In the genomic region with DNA sequence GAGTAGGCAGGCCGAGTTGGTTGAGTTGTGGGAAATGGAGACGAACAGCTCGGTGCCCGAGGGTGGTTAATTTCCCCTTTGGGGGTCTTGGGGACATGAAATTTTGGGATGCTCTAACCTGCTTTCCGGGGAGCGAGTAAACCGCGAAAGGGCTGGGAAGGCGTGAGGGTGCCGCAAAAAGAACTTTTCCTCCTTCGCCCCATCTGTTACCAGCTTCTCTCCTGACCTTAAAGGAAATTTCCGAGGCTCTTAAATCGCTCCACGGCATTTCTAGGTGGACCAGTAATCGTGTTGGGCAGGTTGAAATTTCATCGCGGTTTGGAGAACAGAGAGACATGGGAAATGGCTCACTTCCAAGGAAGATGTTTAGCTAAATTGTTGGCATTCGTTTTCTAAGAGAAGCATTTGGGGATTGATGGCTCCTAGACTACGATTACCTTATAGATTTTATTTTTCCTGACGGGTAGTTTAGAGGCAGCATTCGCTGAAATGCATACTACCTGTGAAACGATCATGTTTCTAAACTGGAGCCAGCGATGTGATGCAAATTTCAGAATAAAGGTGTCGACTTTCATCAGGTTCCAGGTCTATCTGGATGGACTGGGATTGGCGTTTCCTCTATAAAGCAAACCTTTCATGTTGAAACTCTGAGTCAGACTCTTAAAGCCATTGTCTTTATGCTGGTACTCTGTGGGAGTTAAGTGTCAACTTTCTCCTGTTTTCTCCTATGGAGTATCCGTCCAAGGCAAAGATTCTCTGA, we compare ENCODE assay signal across 8 cellular contexts. TPM values are rescaled to one million over a fixed set of nuclear protein-coding genes. Genes with fewer than 3 reads are reported as not detected.
DNase-seq lines count a peak whose midpoint lies in the region; ATAC-seq, FAIRE-seq and TF ChIP-seq lines count a peak whose summit lies in the region.

No MANE protein-coding gene starts in this region.

- POLR2A ChIA-PET in A549 (lab: Yijun Ruan, JAX) = interaction anchor here (0.8 kb wide), 1 partner anchor 431 kb away, joined by 3 read pairs; no protein-coding TSS in a partner anchor
- POLR2A ChIA-PET in GM10248 (lab: Yijun Ruan, JAX) = interaction anchor here (1.2 to 1.7 kb wide), 4 partner anchors 11 to 247 kb away, joined by 3 to 5 read pairs (median 4); no protein-coding TSS in a partner anchor

- no peak for TF ChIP-seq RAD21 in A549 (conservative IDR thresholded peaks at IDR 0.05 in 1 of 2, IDR thresholded peaks at IDR 0.05 in 1 of 2)

- H3K27me3 ChIP-seq in ascending aorta = no peaks in the 10 kb centered on the region
- no peaks in the 10 kb centered on the region for H3K27me3 ChIP-seq in iPS-18a (ENCODE audit: control insufficient read depth, insufficient read depth, low read length)
- no peaks in the 10 kb centered on the region for H3K27me3 ChIP-seq in skeletal muscle satellite cell (ENCODE audit: control insufficient read depth, insufficient read depth, low read length)

- CTCF ChIA-PET in A549 (lab: Yijun Ruan, JAX) (interaction anchor here (0.6 to 2.2 kb wide), 5 partner anchors 82 to 431 kb away, joined by 3 to 9 read pairs (median 3); no protein-coding TSS in a partner anchor), GM10248 (lab: Yijun Ruan, JAX) (interaction anchor here (0.9 to 5.7 kb wide), 13 partner anchors 11 to 431 kb away, joined by 3 to 22 read pairs (median 3); no protein-coding TSS in a partner anchor)

- H3K4me3 ChIP-seq in A549 = peak overlapping the region; percentile 68
- H3K4me3 ChIP-seq in GM12865 (ENCODE audit: low read depth, low read length) = peak overlapping the region; percentile 87
- peak overlapping the region; percentile 87 to 95 for H3K4me3 ChIP-seq in ascending aorta
- peak overlapping the region; percentile 94 for H3K4me3 ChIP-seq in iPS-18a (ENCODE audit: low read length)
- peak overlapping the region; percentile 88 for H3K4me3 ChIP-seq in skeletal muscle satellite cell (ENCODE audit: low read length)

- DNase-seq in A549 (ENCODE audit: low read depth in 1 of 2, low spot score in 1 of 2) (peak; percentile 12 to 19), GM12865 (ENCODE audit: low read depth) (peak; percentile 39), NCI-H345 treated with DMSO at 0.1 percent for 48 hours (lab: John Stamatoyannopoulos, UW; ENCODE audit: unreplicated experiment) (peak; percentile 92), ascending aorta (ENCODE audit: low spot score in 2 of 2) (no peak), GM10248 (ENCODE audit: extremely low spot score) (no peak), OCI-M2 (lab: John Stamatoyannopoulos, UW; ENCODE audit: unreplicated experiment) (no peak)

- no peaks in the 10 kb centered on the region for H3K36me3 ChIP-seq in ascending aorta
- H3K36me3 ChIP-seq in iPS-18a (ENCODE audit: control insufficient read depth, low read depth, low read length) = no peaks in the 10 kb centered on the region
- no peaks in the 10 kb centered on the region for H3K36me3 ChIP-seq in skeletal muscle satellite cell (ENCODE audit: insufficient read depth, low read length)

- H3K9me3 ChIP-seq in A549 (no peaks in the 10 kb centered on the region), ascending aorta (no peaks in the 10 kb centered on the region), iPS-18a (ENCODE audit: control insufficient read depth, low read depth, low read length) (no peaks in the 10 kb centered on the region), skeletal muscle satellite cell (replicated peaks; ENCODE audit: low read length) (no peaks in the 10 kb centered on the region)

- H3K9ac ChIP-seq in iPS-18a (ENCODE audit: low read length) (peak overlapping the region; percentile 89), skeletal muscle satellite cell (ENCODE audit: low read depth, low read length) (peak overlapping the region; percentile 98)

- no peak for ATAC-seq in A549

- no peak for FAIRE-seq in A549 (lab: Jason Lieb, UNC)

- H3K27ac ChIP-seq in A549 (peak overlapping the region; percentile 87 to 96), ascending aorta (peak overlapping the region; percentile 94 to 99), iPS-18a (ENCODE audit: low read length) (peak overlapping the region; percentile 72)

- H3K4me1 ChIP-seq in A549 = peaks cover 13% of the 10 kb centered on the region
- H3K4me1 ChIP-seq in ascending aorta = peaks cover 0 to 8% of the 10 kb centered on the region in 2 donors
- peaks cover 32% of the 10 kb centered on the region for H3K4me1 ChIP-seq in iPS-18a (ENCODE audit: control insufficient read depth, low read depth, low read length)
- peaks cover 15% of the 10 kb centered on the region for H3K4me1 ChIP-seq in skeletal muscle satellite cell (ENCODE audit: control insufficient read depth, insufficient read depth, low read length)

- TF ChIP-seq CTCF in A549 (IDR thresholded peaks at IDR 0.05) = no peak
- no peak for TF ChIP-seq CTCF in GM12865 (IDR thresholded peaks at IDR 0.05; ENCODE audit: insufficient read depth, low read depth, low read length, missing control alignments)
- TF ChIP-seq CTCF in ascending aorta (IDR thresholded peaks at IDR 0.05) = no peak
- no peak for TF ChIP-seq CTCF in GM10248 (IDR thresholded peaks at IDR 0.05; ENCODE audit: control extremely low read depth, extremely low read depth, low read depth, missing control alignments)

- 5% methylated on average over 26 of the region's 26 CpGs for WGBS in A549 (ENCODE audit: missing lambda C conversion rate)

- TF ChIP-seq POLR2A in A549 (IDR thresholded peaks at IDR 0.05; ENCODE audit: low read length) = no peak

- TF ChIP-seq EP300 in A549 (IDR thresholded peaks at IDR 0.05) = no peak

- peak overlapping the region; percentile 89 for H3K4me2 ChIP-seq in A549
- peak overlapping the region; percentile 88 for H3K4me2 ChIP-seq in skeletal muscle satellite cell (ENCODE audit: low read length)

- intact Hi-C loops in ascending aorta (cut with DNase I) = loop anchor here (2.0 to 5.0 kb wide), 4 partner anchors 116 to 431 kb away; no protein-coding TSS in a partner anchor

TF ChIP-seq in A549, 52 proteins besides CTCF, POLR2A, EP300 and RAD21:
- no peak for TF ChIP-seq FOSL2 (IDR thresholded peaks at IDR 0.05)
- no peak for TF ChIP-seq FOSL2 (CRISPR knock-in tag; IDR thresholded peaks at IDR 0.05)
- no peak for TF ChIP-seq FOSB (CRISPR knock-in tag; IDR thresholded peaks at IDR 0.05)
- TF ChIP-seq, protein P1, sequence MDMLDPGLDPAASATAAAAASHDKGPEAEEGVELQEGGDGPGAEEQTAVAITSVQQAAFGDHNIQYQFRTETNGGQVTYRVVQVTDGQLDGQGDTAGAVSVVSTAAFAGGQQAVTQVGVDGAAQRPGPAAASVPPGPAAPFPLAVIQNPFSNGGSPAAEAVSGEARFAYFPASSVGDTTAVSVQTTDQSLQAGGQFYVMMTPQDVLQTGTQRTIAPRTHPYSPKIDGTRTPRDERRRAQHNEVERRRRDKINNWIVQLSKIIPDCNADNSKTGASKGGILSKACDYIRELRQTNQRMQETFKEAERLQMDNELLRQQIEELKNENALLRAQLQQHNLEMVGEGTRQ (IDR thresholded peaks at IDR 0.05) = no peak
- TF ChIP-seq, protein P2, sequence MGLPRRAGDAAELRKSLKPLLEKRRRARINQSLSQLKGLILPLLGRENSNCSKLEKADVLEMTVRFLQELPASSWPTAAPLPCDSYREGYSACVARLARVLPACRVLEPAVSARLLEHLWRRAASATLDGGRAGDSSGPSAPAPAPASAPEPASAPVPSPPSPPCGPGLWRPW (IDR thresholded peaks at IDR 0.05) = no peak
- no peak for TF ChIP-seq MAZ (IDR thresholded peaks at IDR 0.05; ENCODE audit: borderline replicate concordance, low read depth, low read length)
- no peak for TF ChIP-seq RARB (CRISPR knock-in tag; IDR thresholded peaks at IDR 0.05)
- no peak for TF ChIP-seq TFCP2L1 (CRISPR knock-in tag; IDR thresholded peaks at IDR 0.05)
- no peak for TF ChIP-seq RFX5 (IDR thresholded peaks at IDR 0.05)
- no peak for TF ChIP-seq ZSCAN20 (CRISPR knock-in tag; IDR thresholded peaks at IDR 0.05)
- TF ChIP-seq, protein P3, sequence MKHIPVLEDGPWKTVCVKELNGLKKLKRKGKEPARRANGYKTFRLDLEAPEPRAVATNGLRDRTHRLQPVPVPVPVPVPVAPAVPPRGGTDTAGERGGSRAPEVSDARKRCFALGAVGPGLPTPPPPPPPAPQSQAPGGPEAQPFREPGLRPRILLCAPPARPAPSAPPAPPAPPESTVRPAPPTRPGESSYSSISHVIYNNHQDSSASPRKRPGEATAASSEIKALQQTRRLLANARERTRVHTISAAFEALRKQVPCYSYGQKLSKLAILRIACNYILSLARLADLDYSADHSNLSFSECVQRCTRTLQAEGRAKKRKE (CRISPR knock-in tag; IDR thresholded peaks at IDR 0.05; ENCODE audit: low read depth) = no peak
- no peak for TF ChIP-seq JUN (IDR thresholded peaks at IDR 0.05)
- TF ChIP-seq ZC3H11A (IDR thresholded peaks at IDR 0.05) = no peak
- TF ChIP-seq, protein P4, sequence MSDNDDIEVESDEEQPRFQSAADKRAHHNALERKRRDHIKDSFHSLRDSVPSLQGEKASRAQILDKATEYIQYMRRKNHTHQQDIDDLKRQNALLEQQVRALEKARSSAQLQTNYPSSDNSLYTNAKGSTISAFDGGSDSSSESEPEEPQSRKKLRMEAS (IDR thresholded peaks at IDR 0.05) = no peak
- TF ChIP-seq NR3C1 (IDR thresholded peaks at IDR 0.05) = no peak
- TF ChIP-seq HDAC2 (IDR thresholded peaks at IDR 0.05) = no peak

RNA-seq across cellular contexts. Expression of a gene that starts 1.5 kb away (rescaled TPM):
- polyA plus RNA-seq in A549 (2011; rRNA removed) (10.3 TPM in 2 replicates), A549 (2017; fragmentation: RNase III; extraction: RNeasy Plus Mini Kit Qiagen cat#74134 plus additional on column Dnase treatment) (7.8 to 10.4 TPM (median 9.5 TPM) in 3 replicates)
- polyA plus RNA-seq in A549 (2012; cell fraction: cytosol; rRNA removed) = 4.5 and 5.0 TPM in 2 replicates
- polyA plus RNA-seq in A549 (2012; cell fraction: nucleus; rRNA removed) = 10.2 and 10.7 TPM in 2 replicates
- 14.7 and 15.1 TPM in 2 replicates for polyA minus RNA-seq in A549 (2011; rRNA and poly(A)+ RNA removed)
- 12.6 TPM for total RNA-seq in ascending aorta
- total RNA-seq in skeletal muscle satellite cell (2012; rRNA removed) = 11.6 and 23.8 TPM in 2 replicates

Comparison
In these comparisons a context has a peak if more than half of its experiments do, and no peak if none do; other contexts are left out.
1. DNase-seq: peak in A549 (2 of 2), GM12865 (single experiment) and NCI-H345 treated with DMSO at 0.1 percent for 48 hours (single experiment); none in ascending aorta (0 of 2), GM10248 (single experiment) and OCI-M2 (single experiment).
2. Peak in every context shown above with its lines, with median percentiles within 50 percentile points of each other: H3K27ac ChIP-seq and H3K4me3 ChIP-seq.